Comparison of ENCODE assay signal across 1 cellular context in the genomic region with DNA sequence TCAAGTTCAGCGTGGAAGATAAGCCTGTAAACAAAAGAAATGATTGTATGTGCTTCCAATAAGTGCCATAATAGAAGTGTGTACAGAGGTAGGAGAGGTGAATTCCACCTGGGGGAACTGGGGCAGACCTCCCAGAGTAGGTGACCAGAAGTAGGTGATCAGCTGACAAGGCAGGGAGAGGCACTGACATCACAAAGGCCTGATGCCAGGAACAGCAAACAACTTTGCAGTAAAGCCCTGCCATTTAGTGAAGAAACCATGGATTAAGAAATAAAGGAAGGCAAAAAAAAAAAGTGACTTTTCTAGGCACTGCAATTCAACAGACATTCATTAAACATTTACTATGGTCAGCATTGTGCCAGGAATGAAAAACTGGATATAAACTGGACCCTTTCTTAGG.
TF ChIP-seq lines count a peak whose summit lies in the region.

No MANE protein-coding gene starts in this region.

TF ChIP-seq in HepG2, 621 proteins besides CTCF, POLR2A, EP300 and RAD21:
- TF ChIP-seq FOXO1 (CRISPR knock-in tag; IDR thresholded peaks at IDR 0.05) (no peak), CBFB (CRISPR knock-in tag; IDR thresholded peaks at IDR 0.05) (no peak), NFKB2 (CRISPR knock-in tag; IDR thresholded peaks at IDR 0.05; ENCODE audit: borderline replicate concordance) (no peak), SNAPC2 (CRISPR knock-in tag; IDR thresholded peaks at IDR 0.05) (no peak), ZFP1 (CRISPR knock-in tag; IDR thresholded peaks at IDR 0.05) (no peak), RBM22 (optimal IDR thresholded peaks at IDR 0.05; ENCODE audit: low read length) (peak; percentile 79)
- TF ChIP-seq, protein P1, sequence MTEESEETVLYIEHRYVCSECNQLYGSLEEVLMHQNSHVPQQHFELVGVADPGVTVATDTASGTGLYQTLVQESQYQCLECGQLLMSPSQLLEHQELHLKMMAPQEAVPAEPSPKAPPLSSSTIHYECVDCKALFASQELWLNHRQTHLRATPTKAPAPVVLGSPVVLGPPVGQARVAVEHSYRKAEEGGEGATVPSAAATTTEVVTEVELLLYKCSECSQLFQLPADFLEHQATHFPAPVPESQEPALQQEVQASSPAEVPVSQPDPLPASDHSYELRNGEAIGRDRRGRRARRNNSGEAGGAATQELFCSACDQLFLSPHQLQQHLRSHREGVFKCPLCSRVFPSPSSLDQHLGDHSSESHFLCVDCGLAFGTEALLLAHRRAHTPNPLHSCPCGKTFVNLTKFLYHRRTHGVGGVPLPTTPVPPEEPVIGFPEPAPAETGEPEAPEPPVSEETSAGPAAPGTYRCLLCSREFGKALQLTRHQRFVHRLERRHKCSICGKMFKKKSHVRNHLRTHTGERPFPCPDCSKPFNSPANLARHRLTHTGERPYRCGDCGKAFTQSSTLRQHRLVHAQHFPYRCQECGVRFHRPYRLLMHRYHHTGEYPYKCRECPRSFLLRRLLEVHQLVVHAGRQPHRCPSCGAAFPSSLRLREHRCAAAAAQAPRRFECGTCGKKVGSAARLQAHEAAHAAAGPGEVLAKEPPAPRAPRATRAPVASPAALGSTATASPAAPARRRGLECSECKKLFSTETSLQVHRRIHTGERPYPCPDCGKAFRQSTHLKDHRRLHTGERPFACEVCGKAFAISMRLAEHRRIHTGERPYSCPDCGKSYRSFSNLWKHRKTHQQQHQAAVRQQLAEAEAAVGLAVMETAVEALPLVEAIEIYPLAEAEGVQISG (CRISPR knock-in tag; IDR thresholded peaks at IDR 0.05) = no peak
TF ChIP-seq in HepG2: peak in this region for 1.
